ENCODE assay signal across 2 cellular contexts in the genomic region with DNA sequence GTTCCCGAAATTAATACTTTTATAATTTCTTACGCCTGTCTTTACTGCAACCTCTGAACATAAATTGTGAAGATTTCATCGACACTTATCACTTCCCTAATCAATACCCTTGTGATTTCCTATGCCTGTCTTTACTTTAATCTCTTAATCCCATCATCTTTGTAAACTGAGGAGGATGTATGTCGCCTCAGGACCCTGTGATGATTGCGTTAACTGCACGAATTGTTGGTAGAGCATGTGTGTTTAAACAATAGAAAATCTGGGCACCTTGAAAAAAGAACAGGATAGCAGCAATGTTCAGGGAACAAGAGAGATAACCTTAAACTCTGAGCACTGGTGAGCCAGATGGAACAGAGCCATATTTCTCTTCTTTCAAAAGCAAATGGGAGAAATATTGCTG. TPM values are rescaled to one million over a fixed set of nuclear protein-coding genes. Genes with fewer than 3 reads are reported as not detected.
"Had no signal": no experiment of that assay in that cellular context is flagged by ENCODE, and none has a peak within 500 bp of the region (broad histone marks: within the 10 kb centered on the region; RNA-seq: fewer than 3 reads in every experiment).

No MANE protein-coding gene starts in this region.

RNA-seq across cellular contexts. Expression of a gene that starts 4.5 kb away (rescaled TPM):
- total RNA-seq: HT1080 had no signal
- polyA plus RNA-seq: IgD-negative memory B cell had no signal
